Comparison of ENCODE assay signal across 8 cellular contexts in genomic region chr7:32891800-32892520, GRCh38. TPM values are rescaled to one million over a fixed set of nuclear protein-coding genes. Genes with fewer than 3 reads are reported as not detected.
DNase-seq lines count a peak whose midpoint lies in the region; ATAC-seq and TF ChIP-seq lines count a peak whose summit lies in the region.

No MANE protein-coding gene starts in this region.

- ATAC-seq in GM18909 (IDR thresholded peaks at IDR 0.05; ENCODE audit: poor library complexity, unreplicated experiment) (peak; percentile 57), HG03159 (IDR thresholded peaks at IDR 0.05; ENCODE audit: unreplicated experiment) (peak; percentile 42), WTC11 (peak; percentile 88)

- H3K9me3 Mint-ChIP-seq in WTC11: no peaks in the 10 kb centered on the region

- peaks cover 39% of the 10 kb centered on the region for H3K4me1 Mint-ChIP-seq in WTC11

- peak overlapping the region; percentile 99 for H3K27ac Mint-ChIP-seq in WTC11

- H3K4me3 Mint-ChIP-seq in WTC11: peak overlapping the region; percentile 85

- DNase-seq in AG08395 (ENCODE audit: low spot score): peak; percentile 95
- peak; percentile 96 for DNase-seq in NCI-H2227 (lab: John Stamatoyannopoulos, UW; ENCODE audit: unreplicated experiment)
- DNase-seq in WTC11 (ENCODE audit: low spot score): peak; percentile 97
- DNase-seq in cardiac fibroblast (ENCODE audit: low read depth in 2 of 2): peak; percentile 97
- DNase-seq in inferior parietal cortex (ENCODE audit: extremely low spot score): peak; percentile 91
- DNase-seq in stimulated activated CD4-positive, alpha-beta T cell treated with anti-CD3 and anti-CD28 coated beads, Interleukin-12 subunit alpha, Interleukin-12 subunit beta, amount 100 ng/mL, for 24 hours (ENCODE audit: low read depth in 2 of 2): peak; percentile 97 to 98

- POLR2A ChIA-PET in WTC11 (lab: Charles Lee): interaction anchor here (0.5 to 1.4 kb wide), 4 partner anchors 16 to 63 kb away, joined by 3 to 5 read pairs (median 4); no protein-coding TSS in a partner anchor

- CTCF ChIA-PET in WTC11 (lab: Charles Lee): interaction anchor here (1.0 to 7.0 kb wide), 2 partner anchors 45 to 215 kb away, joined by 3 to 29 read pairs; no protein-coding TSS in a partner anchor

- peak overlapping the region; percentile 62 to 76 for H3K4me3 ChIP-seq in cardiac fibroblast (replicated peaks in 1 of 2; ENCODE audit: low read depth in 2 of 2, low read length in 2 of 2)

- TF ChIP-seq CTCF in WTC11 (IDR thresholded peaks at IDR 0.05) (no peak), cardiac fibroblast (IDR thresholded peaks at IDR 0.05; ENCODE audit: low read depth, low read length) (no peak)

- no peaks in the 10 kb centered on the region for H3K36me3 Mint-ChIP-seq in WTC11

- H3K27me3 Mint-ChIP-seq in WTC11 (ENCODE audit: low read depth): peaks cover 14% of the 10 kb centered on the region

TF ChIP-seq in WTC11, 78 proteins besides CTCF, POLR2A, EP300 and RAD21:
- TF ChIP-seq, protein P1, sequence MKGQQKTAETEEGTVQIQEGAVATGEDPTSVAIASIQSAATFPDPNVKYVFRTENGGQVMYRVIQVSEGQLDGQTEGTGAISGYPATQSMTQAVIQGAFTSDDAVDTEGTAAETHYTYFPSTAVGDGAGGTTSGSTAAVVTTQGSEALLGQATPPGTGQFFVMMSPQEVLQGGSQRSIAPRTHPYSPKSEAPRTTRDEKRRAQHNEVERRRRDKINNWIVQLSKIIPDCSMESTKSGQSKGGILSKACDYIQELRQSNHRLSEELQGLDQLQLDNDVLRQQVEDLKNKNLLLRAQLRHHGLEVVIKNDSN (CRISPR knock-in tag; IDR thresholded peaks at IDR 0.05): no peak
- TF ChIP-seq, protein P2, sequence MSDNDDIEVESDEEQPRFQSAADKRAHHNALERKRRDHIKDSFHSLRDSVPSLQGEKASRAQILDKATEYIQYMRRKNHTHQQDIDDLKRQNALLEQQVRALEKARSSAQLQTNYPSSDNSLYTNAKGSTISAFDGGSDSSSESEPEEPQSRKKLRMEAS (CRISPR knock-in tag; IDR thresholded peaks at IDR 0.05): peak; percentile 67; the same call in 1 of the 2 replicates
- TF ChIP-seq ETV6 (CRISPR knock-in tag; IDR thresholded peaks at IDR 0.05) (peak; percentile 86), FOXK1 (CRISPR knock-in tag; IDR thresholded peaks at IDR 0.05) (peak; percentile 57; the same call in 1 of the 2 replicates), GABPB1 (CRISPR knock-in tag; IDR thresholded peaks at IDR 0.05) (0 out of 2 replicates have a peak, but pooled peaks have one; percentile 32), ZNF121 (CRISPR knock-in tag; IDR thresholded peaks at IDR 0.05) (no peak), FOXP1 (CRISPR knock-in tag; IDR thresholded peaks at IDR 0.05; ENCODE audit: borderline replicate concordance) (0 out of 2 replicates have a peak, but pooled peaks have one; percentile 7), ESRRA (CRISPR knock-in tag; IDR thresholded peaks at IDR 0.05; ENCODE audit: borderline replicate concordance) (peak; percentile 79; the same call in 1 of the 2 replicates), NR3C1 (CRISPR knock-in tag; conservative IDR thresholded peaks at IDR 0.05; ENCODE audit: low read depth) (no peak), E2F5 (CRISPR knock-in tag; IDR thresholded peaks at IDR 0.05) (peak; percentile 47; the same call in 1 of the 2 replicates)
- TF ChIP-seq, protein P3, sequence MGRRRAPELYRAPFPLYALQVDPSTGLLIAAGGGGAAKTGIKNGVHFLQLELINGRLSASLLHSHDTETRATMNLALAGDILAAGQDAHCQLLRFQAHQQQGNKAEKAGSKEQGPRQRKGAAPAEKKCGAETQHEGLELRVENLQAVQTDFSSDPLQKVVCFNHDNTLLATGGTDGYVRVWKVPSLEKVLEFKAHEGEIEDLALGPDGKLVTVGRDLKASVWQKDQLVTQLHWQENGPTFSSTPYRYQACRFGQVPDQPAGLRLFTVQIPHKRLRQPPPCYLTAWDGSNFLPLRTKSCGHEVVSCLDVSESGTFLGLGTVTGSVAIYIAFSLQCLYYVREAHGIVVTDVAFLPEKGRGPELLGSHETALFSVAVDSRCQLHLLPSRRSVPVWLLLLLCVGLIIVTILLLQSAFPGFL (CRISPR knock-in tag; IDR thresholded peaks at IDR 0.05; ENCODE audit: borderline replicate concordance): no peak
- TF ChIP-seq, protein P4, sequence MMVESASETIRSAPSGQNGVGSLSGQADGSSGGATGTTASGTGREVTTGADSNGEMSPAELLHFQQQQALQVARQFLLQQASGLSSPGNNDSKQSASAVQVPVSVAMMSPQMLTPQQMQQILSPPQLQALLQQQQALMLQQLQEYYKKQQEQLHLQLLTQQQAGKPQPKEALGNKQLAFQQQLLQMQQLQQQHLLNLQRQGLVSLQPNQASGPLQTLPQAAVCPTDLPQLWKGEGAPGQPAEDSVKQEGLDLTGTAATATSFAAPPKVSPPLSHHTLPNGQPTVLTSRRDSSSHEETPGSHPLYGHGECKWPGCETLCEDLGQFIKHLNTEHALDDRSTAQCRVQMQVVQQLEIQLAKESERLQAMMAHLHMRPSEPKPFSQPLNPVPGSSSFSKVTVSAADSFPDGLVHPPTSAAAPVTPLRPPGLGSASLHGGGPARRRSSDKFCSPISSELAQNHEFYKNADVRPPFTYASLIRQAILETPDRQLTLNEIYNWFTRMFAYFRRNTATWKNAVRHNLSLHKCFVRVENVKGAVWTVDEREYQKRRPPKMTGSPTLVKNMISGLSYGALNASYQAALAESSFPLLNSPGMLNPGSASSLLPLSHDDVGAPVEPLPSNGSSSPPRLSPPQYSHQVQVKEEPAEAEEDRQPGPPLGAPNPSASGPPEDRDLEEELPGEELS (CRISPR knock-in tag; IDR thresholded peaks at IDR 0.05): peak; percentile 74; the same call in 1 of the 2 replicates
- TF ChIP-seq, protein P5, sequence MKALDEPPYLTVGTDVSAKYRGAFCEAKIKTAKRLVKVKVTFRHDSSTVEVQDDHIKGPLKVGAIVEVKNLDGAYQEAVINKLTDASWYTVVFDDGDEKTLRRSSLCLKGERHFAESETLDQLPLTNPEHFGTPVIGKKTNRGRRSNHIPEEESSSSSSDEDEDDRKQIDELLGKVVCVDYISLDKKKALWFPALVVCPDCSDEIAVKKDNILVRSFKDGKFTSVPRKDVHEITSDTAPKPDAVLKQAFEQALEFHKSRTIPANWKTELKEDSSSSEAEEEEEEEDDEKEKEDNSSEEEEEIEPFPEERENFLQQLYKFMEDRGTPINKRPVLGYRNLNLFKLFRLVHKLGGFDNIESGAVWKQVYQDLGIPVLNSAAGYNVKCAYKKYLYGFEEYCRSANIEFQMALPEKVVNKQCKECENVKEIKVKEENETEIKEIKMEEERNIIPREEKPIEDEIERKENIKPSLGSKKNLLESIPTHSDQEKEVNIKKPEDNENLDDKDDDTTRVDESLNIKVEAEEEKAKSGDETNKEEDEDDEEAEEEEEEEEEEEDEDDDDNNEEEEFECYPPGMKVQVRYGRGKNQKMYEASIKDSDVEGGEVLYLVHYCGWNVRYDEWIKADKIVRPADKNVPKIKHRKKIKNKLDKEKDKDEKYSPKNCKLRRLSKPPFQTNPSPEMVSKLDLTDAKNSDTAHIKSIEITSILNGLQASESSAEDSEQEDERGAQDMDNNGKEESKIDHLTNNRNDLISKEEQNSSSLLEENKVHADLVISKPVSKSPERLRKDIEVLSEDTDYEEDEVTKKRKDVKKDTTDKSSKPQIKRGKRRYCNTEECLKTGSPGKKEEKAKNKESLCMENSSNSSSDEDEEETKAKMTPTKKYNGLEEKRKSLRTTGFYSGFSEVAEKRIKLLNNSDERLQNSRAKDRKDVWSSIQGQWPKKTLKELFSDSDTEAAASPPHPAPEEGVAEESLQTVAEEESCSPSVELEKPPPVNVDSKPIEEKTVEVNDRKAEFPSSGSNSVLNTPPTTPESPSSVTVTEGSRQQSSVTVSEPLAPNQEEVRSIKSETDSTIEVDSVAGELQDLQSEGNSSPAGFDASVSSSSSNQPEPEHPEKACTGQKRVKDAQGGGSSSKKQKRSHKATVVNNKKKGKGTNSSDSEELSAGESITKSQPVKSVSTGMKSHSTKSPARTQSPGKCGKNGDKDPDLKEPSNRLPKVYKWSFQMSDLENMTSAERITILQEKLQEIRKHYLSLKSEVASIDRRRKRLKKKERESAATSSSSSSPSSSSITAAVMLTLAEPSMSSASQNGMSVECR (CRISPR knock-in tag; IDR thresholded peaks at IDR 0.05; ENCODE audit: borderline replicate concordance): peak; percentile 22; the same call in 1 of the 2 replicates

RNA-seq across cellular contexts. Expression of gene KBTBD2, which starts 0.4 kb away (rescaled TPM):
- total RNA-seq in WTC11 (2021): 26.8 to 29.7 TPM (median 28.2 TPM) in 3 replicates

Comparison
In these comparisons a context has a peak if more than half of its experiments do, and no peak if none do; other contexts are left out.
1. Peak in every context shown above with its lines: DNase-seq, ATAC-seq and H3K4me3 ChIP-seq.